1 cellular context compared by ENCODE assay signal in the genomic region with DNA sequence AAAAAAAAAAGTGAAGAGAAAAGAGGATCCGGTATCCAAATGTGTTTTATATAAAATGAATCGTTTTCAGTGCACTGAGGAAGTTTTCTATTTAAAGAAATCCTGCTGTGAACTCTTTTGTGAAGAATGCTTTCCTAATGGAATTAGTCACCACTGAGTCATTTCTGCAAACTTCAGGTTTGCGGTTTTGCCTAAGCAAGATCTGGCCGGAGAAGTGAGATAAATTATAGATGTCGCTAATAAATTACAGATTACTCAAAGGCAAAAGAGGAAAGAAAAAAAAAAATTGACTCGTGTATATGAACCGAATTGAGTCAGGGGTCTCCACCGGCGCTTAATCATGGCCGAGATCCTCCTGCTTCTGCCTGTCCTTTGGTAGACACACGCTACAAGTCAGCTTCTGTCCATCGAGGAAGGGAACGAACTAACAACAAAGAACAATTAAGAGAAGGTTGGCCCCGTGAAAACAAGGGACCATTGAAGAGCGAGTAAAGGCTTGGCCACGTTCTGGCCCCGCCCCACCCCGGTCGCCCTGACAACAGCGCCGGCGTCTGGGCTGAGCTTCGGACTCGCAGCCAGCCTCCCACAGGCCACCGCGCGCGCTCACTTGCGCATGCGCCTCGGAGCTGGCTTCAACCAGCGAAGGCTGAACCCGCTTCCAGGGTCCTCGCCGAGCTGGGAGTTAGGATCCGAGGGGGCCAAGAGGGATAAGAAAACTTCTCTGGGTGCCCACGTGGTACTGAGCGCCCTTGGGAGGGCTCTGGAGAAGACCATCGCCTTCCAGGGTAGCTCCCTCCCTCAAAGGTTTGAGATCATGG.
TF ChIP-seq lines count a peak whose summit lies in the region.

No MANE protein-coding gene starts in this region.

TF ChIP-seq in K562, 482 proteins besides CTCF, POLR2A, EP300 and RAD21 (continued from another document and continues in another):
- TF ChIP-seq, protein P1, sequence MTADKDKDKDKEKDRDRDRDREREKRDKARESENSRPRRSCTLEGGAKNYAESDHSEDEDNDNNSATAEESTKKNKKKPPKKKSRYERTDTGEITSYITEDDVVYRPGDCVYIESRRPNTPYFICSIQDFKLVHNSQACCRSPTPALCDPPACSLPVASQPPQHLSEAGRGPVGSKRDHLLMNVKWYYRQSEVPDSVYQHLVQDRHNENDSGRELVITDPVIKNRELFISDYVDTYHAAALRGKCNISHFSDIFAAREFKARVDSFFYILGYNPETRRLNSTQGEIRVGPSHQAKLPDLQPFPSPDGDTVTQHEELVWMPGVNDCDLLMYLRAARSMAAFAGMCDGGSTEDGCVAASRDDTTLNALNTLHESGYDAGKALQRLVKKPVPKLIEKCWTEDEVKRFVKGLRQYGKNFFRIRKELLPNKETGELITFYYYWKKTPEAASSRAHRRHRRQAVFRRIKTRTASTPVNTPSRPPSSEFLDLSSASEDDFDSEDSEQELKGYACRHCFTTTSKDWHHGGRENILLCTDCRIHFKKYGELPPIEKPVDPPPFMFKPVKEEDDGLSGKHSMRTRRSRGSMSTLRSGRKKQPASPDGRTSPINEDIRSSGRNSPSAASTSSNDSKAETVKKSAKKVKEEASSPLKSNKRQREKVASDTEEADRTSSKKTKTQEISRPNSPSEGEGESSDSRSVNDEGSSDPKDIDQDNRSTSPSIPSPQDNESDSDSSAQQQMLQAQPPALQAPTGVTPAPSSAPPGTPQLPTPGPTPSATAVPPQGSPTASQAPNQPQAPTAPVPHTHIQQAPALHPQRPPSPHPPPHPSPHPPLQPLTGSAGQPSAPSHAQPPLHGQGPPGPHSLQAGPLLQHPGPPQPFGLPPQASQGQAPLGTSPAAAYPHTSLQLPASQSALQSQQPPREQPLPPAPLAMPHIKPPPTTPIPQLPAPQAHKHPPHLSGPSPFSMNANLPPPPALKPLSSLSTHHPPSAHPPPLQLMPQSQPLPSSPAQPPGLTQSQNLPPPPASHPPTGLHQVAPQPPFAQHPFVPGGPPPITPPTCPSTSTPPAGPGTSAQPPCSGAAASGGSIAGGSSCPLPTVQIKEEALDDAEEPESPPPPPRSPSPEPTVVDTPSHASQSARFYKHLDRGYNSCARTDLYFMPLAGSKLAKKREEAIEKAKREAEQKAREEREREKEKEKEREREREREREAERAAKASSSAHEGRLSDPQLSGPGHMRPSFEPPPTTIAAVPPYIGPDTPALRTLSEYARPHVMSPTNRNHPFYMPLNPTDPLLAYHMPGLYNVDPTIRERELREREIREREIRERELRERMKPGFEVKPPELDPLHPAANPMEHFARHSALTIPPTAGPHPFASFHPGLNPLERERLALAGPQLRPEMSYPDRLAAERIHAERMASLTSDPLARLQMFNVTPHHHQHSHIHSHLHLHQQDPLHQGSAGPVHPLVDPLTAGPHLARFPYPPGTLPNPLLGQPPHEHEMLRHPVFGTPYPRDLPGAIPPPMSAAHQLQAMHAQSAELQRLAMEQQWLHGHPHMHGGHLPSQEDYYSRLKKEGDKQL (CRISPR knock-in tag; IDR thresholded peaks at IDR 0.05; ENCODE audit: borderline replicate concordance) = no peak
- TF ChIP-seq CBFA2T2 (conservative IDR thresholded peaks at IDR 0.05) (no peak), POLR3A (IDR thresholded peaks at IDR 0.05; ENCODE audit: borderline replicate concordance, extremely low read depth, insufficient read depth, insufficient read length) (no peak), ZNF707 (CRISPR knock-in tag; conservative IDR thresholded peaks at IDR 0.05) (no peak), ZNF143 (CRISPR knock-in tag; IDR thresholded peaks at IDR 0.05) (peak; percentile 83), ZNF324 (CRISPR knock-in tag; IDR thresholded peaks at IDR 0.05) (no peak), SMARCB1 (IDR thresholded peaks at IDR 0.05; ENCODE audit: insufficient read length, low read depth) (no peak), MYNN (IDR thresholded peaks at IDR 0.05) (no peak), MYNN (CRISPR knock-in tag; IDR thresholded peaks at IDR 0.05) (no peak), HOXB6 (CRISPR knock-in tag; IDR thresholded peaks at IDR 0.05; ENCODE audit: borderline replicate concordance) (no peak), ZNF699 (CRISPR knock-in tag; IDR thresholded peaks at IDR 0.05; ENCODE audit: insufficient replicate concordance) (no peak), SIN3B (IDR thresholded peaks at IDR 0.05; ENCODE audit: low read depth) (no peak), ZNF217 (CRISPR knock-in tag; IDR thresholded peaks at IDR 0.05) (no peak), TRIM28 (IDR thresholded peaks at IDR 0.05) (no peak), PCBP1 (IDR thresholded peaks at IDR 0.05; ENCODE audit: low read depth, low read length, poor library complexity, severe bottlenecking) (no peak), TCF7 (IDR thresholded peaks at IDR 0.05; ENCODE audit: borderline replicate concordance) (no peak), BRCA1 (IDR thresholded peaks at IDR 0.05) (no peak), BRCA1 (CRISPR knock-in tag; IDR thresholded peaks at IDR 0.05) (no peak), MXI1 (IDR thresholded peaks at IDR 0.05; ENCODE audit: low read depth, low read length) (peak; percentile 98), ZNF3 (CRISPR knock-in tag; IDR thresholded peaks at IDR 0.05) (no peak), JUN (IDR thresholded peaks at IDR 0.05; ENCODE audit: borderline replicate concordance, low read depth, low read length) (peak; percentile 95), JUN (CRISPR knock-in tag; IDR thresholded peaks at IDR 0.05; ENCODE audit: borderline replicate concordance) (no peak), ARID1B (IDR thresholded peaks at IDR 0.05) (peak; percentile 90), MEF2A (IDR thresholded peaks at IDR 0.05; ENCODE audit: control insufficient read depth, low read depth, low read length) (no peak; the same call in 1 of the 2 replicates)
- TF ChIP-seq, protein P2, sequence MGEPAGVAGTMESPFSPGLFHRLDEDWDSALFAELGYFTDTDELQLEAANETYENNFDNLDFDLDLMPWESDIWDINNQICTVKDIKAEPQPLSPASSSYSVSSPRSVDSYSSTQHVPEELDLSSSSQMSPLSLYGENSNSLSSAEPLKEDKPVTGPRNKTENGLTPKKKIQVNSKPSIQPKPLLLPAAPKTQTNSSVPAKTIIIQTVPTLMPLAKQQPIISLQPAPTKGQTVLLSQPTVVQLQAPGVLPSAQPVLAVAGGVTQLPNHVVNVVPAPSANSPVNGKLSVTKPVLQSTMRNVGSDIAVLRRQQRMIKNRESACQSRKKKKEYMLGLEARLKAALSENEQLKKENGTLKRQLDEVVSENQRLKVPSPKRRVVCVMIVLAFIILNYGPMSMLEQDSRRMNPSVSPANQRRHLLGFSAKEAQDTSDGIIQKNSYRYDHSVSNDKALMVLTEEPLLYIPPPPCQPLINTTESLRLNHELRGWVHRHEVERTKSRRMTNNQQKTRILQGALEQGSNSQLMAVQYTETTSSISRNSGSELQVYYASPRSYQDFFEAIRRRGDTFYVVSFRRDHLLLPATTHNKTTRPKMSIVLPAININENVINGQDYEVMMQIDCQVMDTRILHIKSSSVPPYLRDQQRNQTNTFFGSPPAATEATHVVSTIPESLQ (CRISPR knock-in tag; IDR thresholded peaks at IDR 0.05) = no peak
- TF ChIP-seq, protein P3, sequence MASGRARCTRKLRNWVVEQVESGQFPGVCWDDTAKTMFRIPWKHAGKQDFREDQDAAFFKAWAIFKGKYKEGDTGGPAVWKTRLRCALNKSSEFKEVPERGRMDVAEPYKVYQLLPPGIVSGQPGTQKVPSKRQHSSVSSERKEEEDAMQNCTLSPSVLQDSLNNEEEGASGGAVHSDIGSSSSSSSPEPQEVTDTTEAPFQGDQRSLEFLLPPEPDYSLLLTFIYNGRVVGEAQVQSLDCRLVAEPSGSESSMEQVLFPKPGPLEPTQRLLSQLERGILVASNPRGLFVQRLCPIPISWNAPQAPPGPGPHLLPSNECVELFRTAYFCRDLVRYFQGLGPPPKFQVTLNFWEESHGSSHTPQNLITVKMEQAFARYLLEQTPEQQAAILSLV (tag; IDR thresholded peaks at IDR 0.05) = no peak
- TF ChIP-seq, protein P4, sequence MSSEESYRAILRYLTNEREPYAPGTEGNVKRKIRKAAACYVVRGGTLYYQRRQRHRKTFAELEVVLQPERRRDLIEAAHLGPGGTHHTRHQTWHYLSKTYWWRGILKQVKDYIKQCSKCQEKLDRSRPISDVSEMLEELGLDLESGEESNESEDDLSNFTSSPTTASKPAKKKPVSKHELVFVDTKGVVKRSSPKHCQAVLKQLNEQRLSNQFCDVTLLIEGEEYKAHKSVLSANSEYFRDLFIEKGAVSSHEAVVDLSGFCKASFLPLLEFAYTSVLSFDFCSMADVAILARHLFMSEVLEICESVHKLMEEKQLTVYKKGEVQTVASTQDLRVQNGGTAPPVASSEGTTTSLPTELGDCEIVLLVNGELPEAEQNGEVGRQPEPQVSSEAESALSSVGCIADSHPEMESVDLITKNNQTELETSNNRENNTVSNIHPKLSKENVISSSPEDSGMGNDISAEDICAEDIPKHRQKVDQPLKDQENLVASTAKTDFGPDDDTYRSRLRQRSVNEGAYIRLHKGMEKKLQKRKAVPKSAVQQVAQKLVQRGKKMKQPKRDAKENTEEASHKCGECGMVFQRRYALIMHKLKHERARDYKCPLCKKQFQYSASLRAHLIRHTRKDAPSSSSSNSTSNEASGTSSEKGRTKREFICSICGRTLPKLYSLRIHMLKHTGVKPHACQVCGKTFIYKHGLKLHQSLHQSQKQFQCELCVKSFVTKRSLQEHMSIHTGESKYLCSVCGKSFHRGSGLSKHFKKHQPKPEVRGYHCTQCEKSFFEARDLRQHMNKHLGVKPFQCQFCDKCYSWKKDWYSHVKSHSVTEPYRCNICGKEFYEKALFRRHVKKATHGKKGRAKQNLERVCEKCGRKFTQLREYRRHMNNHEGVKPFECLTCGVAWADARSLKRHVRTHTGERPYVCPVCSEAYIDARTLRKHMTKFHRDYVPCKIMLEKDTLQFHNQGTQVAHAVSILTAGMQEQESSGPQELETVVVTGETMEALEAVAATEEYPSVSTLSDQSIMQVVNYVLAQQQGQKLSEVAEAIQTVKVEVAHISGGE (CRISPR knock-in tag; IDR thresholded peaks at IDR 0.05) = no peak
- TF ChIP-seq, protein P5, sequence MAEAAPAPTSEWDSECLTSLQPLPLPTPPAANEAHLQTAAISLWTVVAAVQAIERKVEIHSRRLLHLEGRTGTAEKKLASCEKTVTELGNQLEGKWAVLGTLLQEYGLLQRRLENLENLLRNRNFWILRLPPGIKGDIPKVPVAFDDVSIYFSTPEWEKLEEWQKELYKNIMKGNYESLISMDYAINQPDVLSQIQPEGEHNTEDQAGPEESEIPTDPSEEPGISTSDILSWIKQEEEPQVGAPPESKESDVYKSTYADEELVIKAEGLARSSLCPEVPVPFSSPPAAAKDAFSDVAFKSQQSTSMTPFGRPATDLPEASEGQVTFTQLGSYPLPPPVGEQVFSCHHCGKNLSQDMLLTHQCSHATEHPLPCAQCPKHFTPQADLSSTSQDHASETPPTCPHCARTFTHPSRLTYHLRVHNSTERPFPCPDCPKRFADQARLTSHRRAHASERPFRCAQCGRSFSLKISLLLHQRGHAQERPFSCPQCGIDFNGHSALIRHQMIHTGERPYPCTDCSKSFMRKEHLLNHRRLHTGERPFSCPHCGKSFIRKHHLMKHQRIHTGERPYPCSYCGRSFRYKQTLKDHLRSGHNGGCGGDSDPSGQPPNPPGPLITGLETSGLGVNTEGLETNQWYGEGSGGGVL (CRISPR knock-in tag; IDR thresholded peaks at IDR 0.05) = no peak
- TF ChIP-seq, protein P6, sequence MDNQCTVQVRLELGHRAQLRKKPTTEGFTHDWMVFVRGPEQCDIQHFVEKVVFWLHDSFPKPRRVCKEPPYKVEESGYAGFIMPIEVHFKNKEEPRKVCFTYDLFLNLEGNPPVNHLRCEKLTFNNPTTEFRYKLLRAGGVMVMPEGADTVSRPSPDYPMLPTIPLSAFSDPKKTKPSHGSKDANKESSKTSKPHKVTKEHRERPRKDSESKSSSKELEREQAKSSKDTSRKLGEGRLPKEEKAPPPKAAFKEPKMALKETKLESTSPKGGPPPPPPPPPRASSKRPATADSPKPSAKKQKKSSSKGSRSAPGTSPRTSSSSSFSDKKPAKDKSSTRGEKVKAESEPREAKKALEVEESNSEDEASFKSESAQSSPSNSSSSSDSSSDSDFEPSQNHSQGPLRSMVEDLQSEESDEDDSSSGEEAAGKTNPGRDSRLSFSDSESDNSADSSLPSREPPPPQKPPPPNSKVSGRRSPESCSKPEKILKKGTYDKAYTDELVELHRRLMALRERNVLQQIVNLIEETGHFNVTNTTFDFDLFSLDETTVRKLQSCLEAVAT (IDR thresholded peaks at IDR 0.05) = peak in 1 of 2 experiments; percentile 87; a peak in 2 of 4 replicates
- TF ChIP-seq, protein P7, sequence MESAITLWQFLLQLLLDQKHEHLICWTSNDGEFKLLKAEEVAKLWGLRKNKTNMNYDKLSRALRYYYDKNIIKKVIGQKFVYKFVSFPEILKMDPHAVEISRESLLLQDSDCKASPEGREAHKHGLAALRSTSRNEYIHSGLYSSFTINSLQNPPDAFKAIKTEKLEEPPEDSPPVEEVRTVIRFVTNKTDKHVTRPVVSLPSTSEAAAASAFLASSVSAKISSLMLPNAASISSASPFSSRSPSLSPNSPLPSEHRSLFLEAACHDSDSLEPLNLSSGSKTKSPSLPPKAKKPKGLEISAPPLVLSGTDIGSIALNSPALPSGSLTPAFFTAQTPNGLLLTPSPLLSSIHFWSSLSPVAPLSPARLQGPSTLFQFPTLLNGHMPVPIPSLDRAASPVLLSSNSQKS (CRISPR knock-in tag; IDR thresholded peaks at IDR 0.05) = no peak
- TF ChIP-seq, protein P8, sequence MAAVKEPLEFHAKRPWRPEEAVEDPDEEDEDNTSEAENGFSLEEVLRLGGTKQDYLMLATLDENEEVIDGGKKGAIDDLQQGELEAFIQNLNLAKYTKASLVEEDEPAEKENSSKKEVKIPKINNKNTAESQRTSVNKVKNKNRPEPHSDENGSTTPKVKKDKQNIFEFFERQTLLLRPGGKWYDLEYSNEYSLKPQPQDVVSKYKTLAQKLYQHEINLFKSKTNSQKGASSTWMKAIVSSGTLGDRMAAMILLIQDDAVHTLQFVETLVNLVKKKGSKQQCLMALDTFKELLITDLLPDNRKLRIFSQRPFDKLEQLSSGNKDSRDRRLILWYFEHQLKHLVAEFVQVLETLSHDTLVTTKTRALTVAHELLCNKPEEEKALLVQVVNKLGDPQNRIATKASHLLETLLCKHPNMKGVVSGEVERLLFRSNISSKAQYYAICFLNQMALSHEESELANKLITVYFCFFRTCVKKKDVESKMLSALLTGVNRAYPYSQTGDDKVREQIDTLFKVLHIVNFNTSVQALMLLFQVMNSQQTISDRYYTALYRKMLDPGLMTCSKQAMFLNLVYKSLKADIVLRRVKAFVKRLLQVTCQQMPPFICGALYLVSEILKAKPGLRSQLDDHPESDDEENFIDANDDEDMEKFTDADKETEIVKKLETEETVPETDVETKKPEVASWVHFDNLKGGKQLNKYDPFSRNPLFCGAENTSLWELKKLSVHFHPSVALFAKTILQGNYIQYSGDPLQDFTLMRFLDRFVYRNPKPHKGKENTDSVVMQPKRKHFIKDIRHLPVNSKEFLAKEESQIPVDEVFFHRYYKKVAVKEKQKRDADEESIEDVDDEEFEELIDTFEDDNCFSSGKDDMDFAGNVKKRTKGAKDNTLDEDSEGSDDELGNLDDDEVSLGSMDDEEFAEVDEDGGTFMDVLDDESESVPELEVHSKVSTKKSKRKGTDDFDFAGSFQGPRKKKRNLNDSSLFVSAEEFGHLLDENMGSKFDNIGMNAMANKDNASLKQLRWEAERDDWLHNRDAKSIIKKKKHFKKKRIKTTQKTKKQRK (IDR thresholded peaks at IDR 0.05; ENCODE audit: borderline replicate concordance, low read depth, low read length) = no peak
